ENCODE assay signal across 10 cellular contexts in genomic region chr20:53655909-53656652, GRCh38.
DNase-seq lines count a peak whose midpoint lies in the region; ATAC-seq, FAIRE-seq and TF ChIP-seq lines count a peak whose summit lies in the region.
"Had no signal": no experiment of that assay in that cellular context is flagged by ENCODE, and none has a peak within 500 bp of the region (broad histone marks: within the 10 kb centered on the region; RNA-seq: fewer than 3 reads in every experiment).

No MANE protein-coding gene starts in this region.

- WGBS in transverse colon (ENCODE audit: low coverage in 1 of 2), 2 donors: 45 to 50% methylated on average over 6 of the region's 6 CpGs

- intact Hi-C loops in Right ventricle myocardium inferior (cut with DNase I) (loop anchor here (5.0 kb wide), 1 partner anchor 34 kb away; no protein-coding TSS in a partner anchor), activated B cell treated with CpG ODN at 0.5 μM for 24 hours (cut with micrococcal nuclease) (loop anchor here (1.0 to 5.0 kb wide), 5 partner anchors 13 to 286 kb away; no protein-coding TSS in a partner anchor), transverse colon (cut with DNase I; ENCODE audit: low total_unique reads) (no loop called here)

- peaks cover 36% of the 10 kb centered on the region for H3K4me1 ChIP-seq in cardiac muscle cell (ENCODE audit: low read depth)
- peaks cover 12 to 69% (median 37%) of the 10 kb centered on the region in 4 donors for H3K4me1 ChIP-seq in transverse colon

- TF ChIP-seq EP300 in transverse colon (IDR thresholded peaks at IDR 0.05; ENCODE audit: low read depth): no peak

- H3K9me3 ChIP-seq in cardiac muscle cell (ENCODE audit: low read depth): no peaks in the 10 kb centered on the region
- H3K9me3 ChIP-seq in transverse colon: no peaks in the 10 kb centered on the region

- no peaks in the 10 kb centered on the region for H3K27me3 Mint-ChIP-seq in activated B cell treated with CpG ODN at 0.5 μM for 24 hours
- H3K27me3 Mint-ChIP-seq: CD4-positive, CD25-positive, alpha-beta regulatory T cell had no signal

- H3K9me3 Mint-ChIP-seq in activated B cell treated with CpG ODN at 0.5 μM for 24 hours: no peaks in the 10 kb centered on the region
- H3K9me3 Mint-ChIP-seq: CD4-positive, CD25-positive, alpha-beta regulatory T cell had no signal

- POLR2A ChIA-PET in activated B cell treated with CpG ODN at 0.5 μM for 24 hours (lab: Charles Lee): interaction anchor here (0.6 to 0.8 kb wide), 3 partner anchors 15 to 52 kb away, joined by 3 to 5 read pairs (median 4); no protein-coding TSS in a partner anchor

- peaks cover 82% of the 10 kb centered on the region for H3K4me1 Mint-ChIP-seq in activated B cell treated with CpG ODN at 0.5 μM for 24 hours

- CTCF ChIA-PET in activated B cell treated with CpG ODN at 0.5 μM for 24 hours (lab: Charles Lee): interaction anchor here (0.8 to 1.0 kb wide), 2 partner anchors 216 kb away, joined by 3 read pairs; no protein-coding TSS in a partner anchor

- TF ChIP-seq POLR2A in transverse colon (IDR thresholded peaks at IDR 0.05): no peak

- no peak for FAIRE-seq in frontal cortex (lab: Jason Lieb, UNC)

- H3K36me3 ChIP-seq in cardiac muscle cell (no peaks in the 10 kb centered on the region), transverse colon (no peaks in the 10 kb centered on the region)

- no peak for ATAC-seq in Right ventricle myocardium inferior
- no peak for ATAC-seq in activated B cell treated with CpG ODN at 0.5 μM for 24 hours (ENCODE audit: low read depth)

- no peaks in the 10 kb centered on the region for H3K27me3 ChIP-seq in cardiac muscle cell
- H3K27me3 ChIP-seq in transverse colon: no peaks in the 10 kb centered on the region

- no peak for TF ChIP-seq CTCF in cardiac muscle cell (IDR thresholded peaks at IDR 0.05; ENCODE audit: low read depth, low read length)
- no peak for TF ChIP-seq CTCF in activated B cell treated with CpG ODN at 0.5 μM for 24 hours (IDR thresholded peaks at IDR 0.05)
- no peak for TF ChIP-seq CTCF in transverse colon (IDR thresholded peaks at IDR 0.05)

- in situ Hi-C loops in transverse colon (cut with MboI; ENCODE audit: low pct_ligation_motif_present in 1 of 4, low pct_unique_long_range_greater_than_20kb in 1 of 4, low sequenced_read_pairs in 3 of 4): no loop called here

- peak overlapping the region; percentile 38 for H3K4me3 Mint-ChIP-seq in activated B cell treated with CpG ODN at 0.5 μM for 24 hours

- H3K27ac ChIP-seq in cardiac muscle cell (peak overlapping the region; percentile 4), transverse colon (peak overlapping the region; percentile 54 to 91 (median 74))

- no peaks in the 10 kb centered on the region for H3K36me3 Mint-ChIP-seq in activated B cell treated with CpG ODN at 0.5 μM for 24 hours (ENCODE audit: low read depth)
- H3K36me3 Mint-ChIP-seq: CD4-positive, CD25-positive, alpha-beta regulatory T cell had no signal

- H3K27ac Mint-ChIP-seq in activated B cell treated with CpG ODN at 0.5 μM for 24 hours: peak overlapping the region; percentile 81

- peak in 1 of 2 donors; percentile 33 for DNase-seq in cardiac muscle cell (ENCODE audit: low read depth in 1 of 2, low spot score in 1 of 2)
- DNase-seq in Right ventricle myocardium inferior (ENCODE audit: missing footprints): no peak
- DNase-seq in activated B cell treated with CpG ODN at 0.5 μM for 24 hours: no peak
- DNase-seq in iris pigment epithelial cell (ENCODE audit: low read depth): peak; percentile 64
- no peak for DNase-seq in transverse colon
- no peak for DNase-seq in NCI-H524 treated with DMSO at 0.1 percent for 48 hours (lab: John Stamatoyannopoulos, UW)
- no peak for DNase-seq in frontal cortex (ENCODE audit: low spot score in 2 of 2)
- DNase-seq in D341Med (ENCODE audit: low spot score): no peak
- DNase-seq: amniotic stem cell; CD4-positive, CD25-positive, alpha-beta regulatory T cell had no signal

- H3K4me3 ChIP-seq in cardiac muscle cell: no peak overlapping the region
- H3K4me3 ChIP-seq in transverse colon: no peak overlapping the region
